Comparison of ENCODE assay signal across 31 cellular contexts in the genomic region with DNA sequence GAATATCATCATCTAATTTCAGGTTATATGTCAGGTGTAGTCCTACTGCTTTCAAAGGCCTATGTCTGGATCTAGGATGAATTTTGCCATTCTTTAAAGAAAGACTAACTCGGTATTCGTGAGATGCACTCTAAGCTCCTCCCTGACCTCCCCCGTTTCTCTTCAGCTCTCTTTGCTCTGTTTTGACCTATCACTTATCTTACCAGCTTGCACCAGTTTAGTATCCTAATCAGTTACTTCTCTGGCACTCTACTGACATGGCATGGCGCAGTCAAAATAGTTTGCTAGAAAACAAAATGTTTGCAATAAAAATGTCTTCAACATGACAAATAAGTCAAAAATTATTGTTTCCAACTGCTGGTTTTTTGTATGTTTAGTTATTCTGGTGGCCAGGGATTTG.
"Had no signal": no experiment of that assay in that cellular context is flagged by ENCODE, and none has a peak within 500 bp of the region (broad histone marks: within the 10 kb centered on the region; RNA-seq: fewer than 3 reads in every experiment).

No MANE protein-coding gene starts in this region.

- H3K36me3 ChIP-seq: colonic mucosa had no signal

- DNase-seq: activated CD4-positive, alpha-beta memory T cell treated with anti-CD3 and anti-CD28 coated beads for 36 hours; activated CD4-positive, alpha-beta T cell treated with anti-CD3 and anti-CD28 coated beads for 36 hours; activated CD4-positive, alpha-beta T cell treated with anti-CD3 and anti-CD28 coated beads, Interleukin-2, amount 10 ng/mL, durations not matched to agents 24 days and 14 days; activated CD4-positive, CD25-positive, alpha-beta regulatory T cell; activated CD4-positive, CD25-positive, alpha-beta regulatory T cell treated with anti-CD3 and anti-CD28 coated beads, Interleukin-2, amount 50 U/mL, for 72 hours; activated CD8-positive, alpha-beta memory T cell treated with anti-CD3 and anti-CD28 coated beads, Interleukin-2, amount 10 ng/mL, durations not matched to agents 7 days and 5 days; activated CD8-positive, alpha-beta memory T cell treated with anti-CD3 and anti-CD28 coated beads, Interleukin-2, amount 50 U/mL, for 4 hours; activated CD8-positive, alpha-beta T cell treated with anti-CD3 and anti-CD28 coated beads, Interleukin-2, amount 10 ng/mL, durations not matched to agents 7 days and 5 days; activated gamma-delta T cell; activated naive CD4-positive, alpha-beta T cell; activated naive CD4-positive, alpha-beta T cell treated with anti-CD3 and anti-CD28 coated beads, Interleukin-2, amount 10 ng/mL, durations not matched to agents 7 days and 5 days; activated T-cell treated with anti-CD3 and anti-CD28 coated beads, Interleukin-2, amount 50 U/mL, for 1 hour; activated T-cell treated with anti-CD3 and anti-CD28 coated beads, Interleukin-2, amount 50 U/mL, for 48 hours; amniotic stem cell; anterior cingulate cortex; brain microvascular endothelial cell; caudate nucleus; cerebellar nuclear complex; colonic mucosa; effector CD8-positive, alpha-beta T cell; foreskin fibroblast; gastrocnemius medialis; glutamatergic neuron; SW 1271; T-cell; T1000; WERI-Rb-1 had no signal

- H3K27me3 Mint-ChIP-seq: activated CD4-positive, alpha-beta memory T cell treated with anti-CD3 and anti-CD28 coated beads for 36 hours; activated CD4-positive, alpha-beta T cell treated with anti-CD3 and anti-CD28 coated beads for 36 hours; activated CD4-positive, alpha-beta T cell treated with anti-CD3 and anti-CD28 coated beads, Interleukin-2, amount 10 ng/mL, durations not matched to agents 24 days and 14 days; activated CD8-positive, alpha-beta memory T cell treated with anti-CD3 and anti-CD28 coated beads, Interleukin-2, amount 10 ng/mL, durations not matched to agents 7 days and 5 days; activated naive CD4-positive, alpha-beta T cell treated with anti-CD3 and anti-CD28 coated beads, Interleukin-2, amount 10 ng/mL, durations not matched to agents 7 days and 5 days; T-cell had no signal

- H3K9me3 ChIP-seq: colonic mucosa, gastrocnemius medialis had no signal

- H3K27me3 ChIP-seq: brain microvascular endothelial cell, colonic mucosa, gastrocnemius medialis had no signal

- H3K9me3 Mint-ChIP-seq: activated CD4-positive, alpha-beta memory T cell treated with anti-CD3 and anti-CD28 coated beads for 36 hours; activated CD4-positive, alpha-beta T cell treated with anti-CD3 and anti-CD28 coated beads, Interleukin-2, amount 10 ng/mL, durations not matched to agents 24 days and 14 days; activated naive CD4-positive, alpha-beta T cell treated with anti-CD3 and anti-CD28 coated beads, Interleukin-2, amount 10 ng/mL, durations not matched to agents 7 days and 5 days; activated naive CD4-positive, alpha-beta T cell treated with anti-CD3 and anti-CD28 coated beads, Interleukin-2, amount 50 U/mL, for 72 hours; T-cell; T-helper 1 cell treated with Interleukin-12 subunit alpha and Interleukin-12 subunit beta and Interleukin-4 antibody, amounts not matched to agents 30 μg/mL and 1 μg/mL, for 36 hours; T-helper 2 cell treated with Interferon-gamma antibody and Interleukin-4, amounts not matched to agents 5 μg/mL and 100 μg/mL, for 36 hours had no signal

- H3K4me3 Mint-ChIP-seq: activated CD4-positive, alpha-beta memory T cell treated with anti-CD3 and anti-CD28 coated beads for 36 hours; activated CD4-positive, alpha-beta T cell treated with anti-CD3 and anti-CD28 coated beads for 36 hours; activated CD4-positive, alpha-beta T cell treated with anti-CD3 and anti-CD28 coated beads, Interleukin-2, amount 10 ng/mL, durations not matched to agents 24 days and 14 days; activated CD8-positive, alpha-beta memory T cell treated with anti-CD3 and anti-CD28 coated beads, Interleukin-2, amount 10 ng/mL, durations not matched to agents 7 days and 5 days; activated CD8-positive, alpha-beta T cell treated with anti-CD3 and anti-CD28 coated beads, Interleukin-2, amount 10 ng/mL, durations not matched to agents 7 days and 5 days; activated naive CD4-positive, alpha-beta T cell treated with anti-CD3 and anti-CD28 coated beads, Interleukin-2, amount 10 ng/mL, durations not matched to agents 7 days and 5 days; T-cell; T-helper 1 cell treated with Interleukin-12 subunit alpha and Interleukin-12 subunit beta and Interleukin-4 antibody, amounts not matched to agents 30 μg/mL and 1 μg/mL, for 36 hours; T-helper 2 cell treated with Interferon-gamma antibody and Interleukin-4, amounts not matched to agents 5 μg/mL and 100 μg/mL, for 36 hours had no signal

- ATAC-seq: activated CD4-positive, alpha-beta T cell treated with anti-CD3 and anti-CD28 coated beads for 36 hours; activated CD8-positive, alpha-beta memory T cell treated with anti-CD3 and anti-CD28 coated beads, Interleukin-2, amount 10 ng/mL, durations not matched to agents 7 days and 5 days; activated CD8-positive, alpha-beta T cell treated with anti-CD3 and anti-CD28 coated beads, Interleukin-2, amount 10 ng/mL, durations not matched to agents 7 days and 5 days; activated naive CD4-positive, alpha-beta T cell treated with anti-CD3 and anti-CD28 coated beads, Interleukin-2, amount 50 U/mL, for 72 hours; esophagus mucosa; gastrocnemius medialis; T-cell had no signal

- H3K27ac ChIP-seq: brain microvascular endothelial cell, colonic mucosa, gastrocnemius medialis, WERI-Rb-1 had no signal

- H3K4me3 ChIP-seq: colonic mucosa, gastrocnemius medialis had no signal

- H3K4me1 ChIP-seq: colonic mucosa had no signal

- H3K27ac Mint-ChIP-seq: activated CD4-positive, alpha-beta memory T cell treated with anti-CD3 and anti-CD28 coated beads for 36 hours; activated CD4-positive, alpha-beta T cell treated with anti-CD3 and anti-CD28 coated beads for 36 hours; activated CD4-positive, alpha-beta T cell treated with anti-CD3 and anti-CD28 coated beads, Interleukin-2, amount 10 ng/mL, durations not matched to agents 24 days and 14 days; activated CD8-positive, alpha-beta memory T cell treated with anti-CD3 and anti-CD28 coated beads, Interleukin-2, amount 10 ng/mL, durations not matched to agents 7 days and 5 days; activated CD8-positive, alpha-beta T cell treated with anti-CD3 and anti-CD28 coated beads, Interleukin-2, amount 10 ng/mL, durations not matched to agents 7 days and 5 days; activated naive CD4-positive, alpha-beta T cell treated with anti-CD3 and anti-CD28 coated beads, Interleukin-2, amount 10 ng/mL, durations not matched to agents 7 days and 5 days; activated naive CD4-positive, alpha-beta T cell treated with anti-CD3 and anti-CD28 coated beads, Interleukin-2, amount 50 U/mL, for 72 hours; T-cell; T-helper 1 cell treated with Interleukin-12 subunit alpha and Interleukin-12 subunit beta and Interleukin-4 antibody, amounts not matched to agents 30 μg/mL and 1 μg/mL, for 36 hours; T-helper 2 cell treated with Interferon-gamma antibody and Interleukin-4, amounts not matched to agents 5 μg/mL and 100 μg/mL, for 36 hours had no signal
